In the genomic region with DNA sequence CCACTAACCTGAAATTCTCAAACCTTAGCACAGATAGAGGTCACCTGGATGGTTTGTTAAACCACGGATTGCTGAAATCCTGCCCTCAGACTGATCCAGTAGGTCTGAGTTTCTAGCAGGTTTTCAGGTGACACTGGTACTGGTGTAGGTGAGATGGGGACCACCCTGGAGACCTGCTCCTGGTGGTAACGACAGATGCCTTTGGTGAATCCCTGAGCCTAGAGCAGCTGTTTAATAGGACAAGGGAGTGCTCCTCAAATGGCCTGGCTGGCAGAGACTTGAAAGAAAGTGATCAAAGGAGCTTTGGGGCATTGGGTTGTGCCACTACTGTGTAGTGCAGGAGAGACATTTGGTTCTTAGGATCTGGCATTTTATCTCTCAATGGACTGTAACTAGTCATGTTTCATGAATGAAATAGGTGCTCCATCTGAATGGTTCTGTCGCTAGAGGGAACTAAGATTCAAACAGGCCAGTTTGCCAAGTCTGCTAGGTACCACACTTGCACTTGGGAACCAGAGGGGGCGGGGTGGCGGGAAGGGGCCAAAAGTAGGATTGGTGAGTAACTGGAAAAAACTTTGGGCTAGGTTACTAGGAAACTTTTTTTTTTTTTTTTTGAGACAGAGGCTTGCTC, we compare ENCODE assay signal across 10 cellular contexts. TPM values are rescaled to one million over a fixed set of nuclear protein-coding genes. Genes with fewer than 3 reads are reported as not detected.
DNase-seq lines count a peak whose midpoint lies in the region; ATAC-seq and TF ChIP-seq lines count a peak whose summit lies in the region.
"Had no signal": no experiment of that assay in that cellular context is flagged by ENCODE, and none has a peak within 500 bp of the region (broad histone marks: within the 10 kb centered on the region; RNA-seq: fewer than 3 reads in every experiment).

No MANE protein-coding gene starts in this region.

- intact Hi-C loops in PC-3 (cut with micrococcal nuclease), result no loop called here

- H4K20me1 ChIP-seq in PC-3 (ENCODE audit: low read length), result peaks cover 16% of the 10 kb centered on the region; the same call in 1 of the 2 replicates

- H3K27me3 ChIP-seq in PC-3 (ENCODE audit: low read length) (no peaks in the 10 kb centered on the region), suprapubic skin (no peaks in the 10 kb centered on the region)

- no peak for TF ChIP-seq POLR2A in suprapubic skin (IDR thresholded peaks at IDR 0.05)

- no TSS peak for BruUV-seq in PC-3 (replicated peaks; lab: Mats Ljungman, UMichigan)

- no peaks in the 10 kb centered on the region for H3K9me3 Mint-ChIP-seq in stimulated activated effector memory CD8-positive, alpha-beta T cell treated with anti-CD3 and anti-CD28 coated beads, Interleukin-12 subunit alpha, Interleukin-12 subunit beta, amount 100 ng/mL, for 72 hours

- H3K4me1 Mint-ChIP-seq in stimulated activated effector memory CD8-positive, alpha-beta T cell treated with anti-CD3 and anti-CD28 coated beads, Interleukin-12 subunit alpha, Interleukin-12 subunit beta, amount 100 ng/mL, for 72 hours, result peaks cover 23% of the 10 kb centered on the region

- no peak overlapping the region for H3K4me2 ChIP-seq in PC-3 (ENCODE audit: low read length)

- no peaks in the 10 kb centered on the region for H3F3A ChIP-seq in PC-3 (ENCODE audit: low read length, unreplicated experiment)

- whole genome bisulfite sequencing in suprapubic skin, result 76% methylated on average over 5 of the region's 5 CpGs

- H3K9ac ChIP-seq in PC-3 (ENCODE audit: low read length), result no peak overlapping the region

- H3K4me1 ChIP-seq in PC-3 (ENCODE audit: insufficient read depth, low read length) (peaks cover 37% of the 10 kb centered on the region), suprapubic skin (peaks cover 35% of the 10 kb centered on the region)

- H3K4me3 Mint-ChIP-seq in stimulated activated effector memory CD8-positive, alpha-beta T cell treated with anti-CD3 and anti-CD28 coated beads, Interleukin-12 subunit alpha, Interleukin-12 subunit beta, amount 100 ng/mL, for 72 hours, result no peak overlapping the region

- TF ChIP-seq CTCF in PC-3 (conservative IDR thresholded peaks at IDR 0.05; ENCODE audit: low read depth, low read length), result 0 out of 2 replicates have a peak, but pooled peaks have one; percentile 17
- peak; percentile 36 for TF ChIP-seq CTCF in epithelial cell of esophagus (IDR thresholded peaks at IDR 0.05; ENCODE audit: insufficient read depth, low read depth, low read length, missing control alignments)
- no peak for TF ChIP-seq CTCF in suprapubic skin (IDR thresholded peaks at IDR 0.05)

- POLR2A ChIA-PET in PC-3 (lab: Charles Lee; ENCODE audit: unreplicated experiment), result no interaction called here

- CTCF ChIA-PET in PC-3 (lab: Charles Lee), result no interaction called here

- H3K9me2 ChIP-seq in PC-3 (replicated peaks; ENCODE audit: low read length), result no peaks in the 10 kb centered on the region

- ATAC-seq in PC-3, result peak; percentile 23
- ATAC-seq in stimulated activated effector memory CD8-positive, alpha-beta T cell treated with anti-CD3 and anti-CD28 coated beads, Interleukin-12 subunit alpha, Interleukin-12 subunit beta, amount 100 ng/mL, for 72 hours, result no peak

- H3K4me3 ChIP-seq in PC-3 (ENCODE audit: low read length) (no peak overlapping the region), epithelial cell of esophagus (ENCODE audit: low read length) (no peak overlapping the region), suprapubic skin (no peak overlapping the region)

- TF ChIP-seq EP300 in suprapubic skin (IDR thresholded peaks at IDR 0.05), result no peak

- H3K36me3 ChIP-seq in PC-3 (ENCODE audit: low read depth, low read length), result peaks cover 28% of the 10 kb centered on the region
- H3K36me3 ChIP-seq in suprapubic skin, result peaks cover 40% of the 10 kb centered on the region

- H3K27ac ChIP-seq in PC-3 (ENCODE audit: low read length), result peak overlapping the region; percentile 47
- no peak overlapping the region for H3K27ac ChIP-seq in suprapubic skin

- no peak overlapping the region for H2AFZ ChIP-seq in PC-3 (ENCODE audit: low read length)

- DNase-seq in activated CD8-positive, alpha-beta memory T cell treated with anti-CD3 and anti-CD28 coated beads for 24 hours, result peak; percentile 66
- no peak for DNase-seq in activated CD8-positive, alpha-beta memory T cell treated with anti-CD3 and anti-CD28 coated beads, Interleukin-2, amount 50 U/mL, for 48 hours
- DNase-seq in PC-3 (peak; percentile 67), epithelial cell of esophagus (ENCODE audit: low read depth) (peak; percentile 73), suprapubic skin (ENCODE audit: low spot score in 2 of 2) (no peak), NCI-H2029 treated with DMSO at 0.1 percent for 48 hours (lab: John Stamatoyannopoulos, UW) (no peak), hepatic stellate cell (ENCODE audit: low spot score) (no peak)
- DNase-seq in stimulated activated effector memory CD8-positive, alpha-beta T cell treated with anti-CD3 and anti-CD28 coated beads, Interleukin-12 subunit alpha, Interleukin-12 subunit beta, amount 100 ng/mL, for 72 hours (ENCODE audit: low spot score in 2 of 2), result peak in 1 of 2 donors; percentile 46
- DNase-seq: kidney glomerular epithelial cell had no signal

- H3K79me2 ChIP-seq in PC-3 (ENCODE audit: low read length), result peaks cover 23% of the 10 kb centered on the region

- peaks cover 78% of the 10 kb centered on the region for H3K36me3 Mint-ChIP-seq in stimulated activated effector memory CD8-positive, alpha-beta T cell treated with anti-CD3 and anti-CD28 coated beads, Interleukin-12 subunit alpha, Interleukin-12 subunit beta, amount 100 ng/mL, for 72 hours

- H3K9me3 ChIP-seq in PC-3 (ENCODE audit: low read length) (no peaks in the 10 kb centered on the region), suprapubic skin (no peaks in the 10 kb centered on the region)

- peak overlapping the region; percentile 32 for H3K27ac Mint-ChIP-seq in stimulated activated effector memory CD8-positive, alpha-beta T cell treated with anti-CD3 and anti-CD28 coated beads, Interleukin-12 subunit alpha, Interleukin-12 subunit beta, amount 100 ng/mL, for 72 hours

RNA-seq across cellular contexts. Expression of gene IFI35, which starts 2.9 kb away (rescaled TPM):
- total RNA-seq in PC-3 (2014; rRNA removed) (8.7 and 12.3 TPM in 2 replicates), suprapubic skin (10 to 100 TPM in 3 of 4 donors, 1 to 10 TPM in 1; 9.0 to 18.0 (median 13.7) TPM)

RNA-seq across cellular contexts. Expression of gene RPL27, which starts 5.4 kb away (rescaled TPM):
- total RNA-seq in PC-3 (2014; rRNA removed), result 667 and 784 TPM in 2 replicates
- 1,000 to 10,000 TPM in 3 of 4 donors, 100 to 1,000 TPM in 1; 968 to 1,986 (median 1,251) TPM for total RNA-seq in suprapubic skin

RNA-seq across cellular contexts. Expression of gene VAT1, which starts 18.5 kb away (rescaled TPM):
- total RNA-seq in PC-3 (2014; rRNA removed) (62.4 and 68.1 TPM in 2 replicates), suprapubic skin (100 to 1,000 TPM; 125 to 234 (median 188) TPM)

RNA-seq across cellular contexts. Expression of gene RND2, which starts 21.4 kb away (rescaled TPM):
- total RNA-seq in PC-3 (2014; rRNA removed) (0.12 and 0.29 TPM in 2 replicates), suprapubic skin (1 to 10 TPM in 3 of 4 donors, under 1 TPM in 1; 0.79 to 2.1 (median 1.8) TPM)
- total RNA-seq: T-helper 1 cell treated with Interleukin-12 subunit alpha and Interleukin-12 subunit beta and Interleukin-4 antibody, amounts not matched to agents 30 ng/mL and 1 ng/mL, for 36 hours had no signal

RNA-seq across cellular contexts. Expression of gene RUNDC1, which starts 23.3 kb away (rescaled TPM):
- total RNA-seq in PC-3 (2014; rRNA removed), result 9.5 and 15.6 TPM in 2 replicates
- total RNA-seq in suprapubic skin, result 10 to 100 TPM; 13.9 to 18.9 (median 16.2) TPM

Comparison
In these comparisons a context has a peak if more than half of its experiments do, and no peak if none do; other contexts are left out.
1. DNase-seq: peak in activated CD8-positive, alpha-beta memory T cell treated with anti-CD3 and anti-CD28 coated beads for 24 hours (single experiment), PC-3 (single experiment) and epithelial cell of esophagus (single experiment); none in activated CD8-positive, alpha-beta memory T cell treated with anti-CD3 and anti-CD28 coated beads, Interleukin-2, amount 50 U/mL, for 48 hours (single experiment), suprapubic skin (0 of 2), NCI-H2029 treated with DMSO at 0.1 percent for 48 hours (single experiment) and hepatic stellate cell (single experiment).
2. CTCF ChIP-seq: peak in PC-3 (single experiment) and epithelial cell of esophagus (single experiment); none in suprapubic skin (0 of 2).